ENCODE assay signal across 23 cellular contexts in the genomic region with DNA sequence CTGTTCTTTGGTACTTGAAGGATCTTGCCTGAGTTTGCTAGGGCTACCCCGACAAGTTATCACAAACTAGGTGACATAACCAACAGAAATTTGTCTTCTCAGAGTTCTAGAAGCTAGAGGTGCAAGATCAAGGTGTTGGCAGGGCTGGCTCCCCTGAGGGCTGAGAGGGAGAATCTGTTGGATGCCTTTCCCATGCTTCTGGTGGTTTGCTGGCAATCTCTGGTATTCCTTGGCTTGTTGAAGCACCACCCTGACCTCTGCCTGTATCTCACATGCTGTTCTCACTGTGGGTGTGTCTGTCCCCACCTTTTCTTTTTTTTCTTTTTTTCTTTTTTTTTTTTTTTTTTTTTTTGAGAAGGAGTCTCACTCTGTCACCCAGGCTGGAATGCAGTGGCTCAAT.
DNase-seq lines count a peak whose midpoint lies in the region; ATAC-seq and TF ChIP-seq lines count a peak whose summit lies in the region.
"Had no signal": no experiment of that assay in that cellular context is flagged by ENCODE, and none has a peak within 500 bp of the region (broad histone marks: within the 10 kb centered on the region; RNA-seq: fewer than 3 reads in every experiment).

No MANE protein-coding gene starts in this region.

- no TSS peak for BruUV-seq in PC-9 (replicated peaks; lab: Mats Ljungman, UMichigan)
- BruUV-seq in mammary epithelial cell (replicated peaks; lab: Mats Ljungman, UMichigan), result no TSS peak

- in situ Hi-C loops in mammary epithelial cell (cut with MboI; ENCODE audit: low sequenced_read_pairs in 2 of 2), result loop anchor here in 1 of 2 donors (5.0 kb wide), 1 partner anchor 33 kb away; no protein-coding TSS in a partner anchor

- no peaks in the 10 kb centered on the region for H3K9me2 ChIP-seq in PC-9 (ENCODE audit: insufficient read depth)

- peak overlapping the region; percentile 60 for H3K9ac ChIP-seq in mammary epithelial cell (ENCODE audit: insufficient read depth, low read length)
- H3K9ac ChIP-seq: BLaER1 had no signal

- H4K20me1 ChIP-seq in PC-9 (ENCODE audit: insufficient read depth) (no peaks in the 10 kb centered on the region), mammary epithelial cell (ENCODE audit: insufficient read depth, low read length) (no peaks in the 10 kb centered on the region)
- H4K20me1 ChIP-seq: BLaER1 had no signal

- TF ChIP-seq CTCF in PC-9 (conservative IDR thresholded peaks at IDR 0.05), result no peak
- TF ChIP-seq CTCF in mammary epithelial cell (conservative IDR thresholded peaks at IDR 0.05 in 1 of 2, IDR thresholded peaks at IDR 0.05 in 1 of 2; ENCODE audit: extremely low read depth in 1 of 2, insufficient read depth in 1 of 2, low read depth in 1 of 2, low read length in 2 of 2), result no peak
- TF ChIP-seq CTCF in foreskin keratinocyte (conservative IDR thresholded peaks at IDR 0.05), result peak; percentile 33
- no peak for TF ChIP-seq CTCF in vagina (IDR thresholded peaks at IDR 0.05)

- H3K36me3 ChIP-seq in PC-9 (ENCODE audit: low read depth) (peaks cover 8% of the 10 kb centered on the region; the same call in 1 of the 2 replicates), mammary epithelial cell (ENCODE audit: insufficient read depth, low read length) (no peaks in the 10 kb centered on the region), vagina (no peaks in the 10 kb centered on the region)
- H3K36me3 ChIP-seq: BLaER1, Peyer's patch had no signal

- TF ChIP-seq POLR2A in vagina (IDR thresholded peaks at IDR 0.05), result no peak

- DNase-seq in PC-9, result peak; percentile 76 to 89
- DNase-seq in mammary epithelial cell, result peak; percentile 97
- peak; percentile 94 to 96 for DNase-seq in foreskin keratinocyte
- DNase-seq in vagina (ENCODE audit: extremely low spot score in 2 of 2), result no peak
- DNase-seq in glomerular visceral epithelial cell (ENCODE audit: extremely low spot score), result no peak
- DNase-seq in stimulated activated effector memory CD8-positive, alpha-beta T cell treated with anti-CD3 and anti-CD28 coated beads, Interleukin-12 subunit alpha, Interleukin-12 subunit beta, amount 100 ng/mL, for 72 hours (ENCODE audit: low spot score in 2 of 2), result no peak
- no peak for DNase-seq in amygdala (lab: John Stamatoyannopoulos, UW)
- DNase-seq: CD4-positive, alpha-beta T cell; COR-L47; DMS79 treated with DMSO at 0.1 percent for 48 hours; H9; NCI-H1105; NCI-H146; NCI-H2029; NCI-H345; NCI-H524; NCI-H774; Peyer's patch had no signal

- H3F3A ChIP-seq in PC-9 (ENCODE audit: insufficient read depth, low read depth), result peaks cover 34% of the 10 kb centered on the region

- CTCF ChIA-PET in PC-9 (lab: Charles Lee) (interaction anchor here (0.5 kb wide), 1 partner anchor 31 kb away, joined by 4 read pairs; no protein-coding TSS in a partner anchor), mammary epithelial cell (lab: Charles Lee; ENCODE audit: low non-redundant PET) (no interaction called here)

- H3K9me3 ChIP-seq in PC-9 (ENCODE audit: insufficient read depth, low read depth), result peaks cover 4% of the 10 kb centered on the region; the same call in 1 of the 2 replicates
- no peaks in the 10 kb centered on the region for H3K9me3 ChIP-seq in mammary epithelial cell (replicated peaks; ENCODE audit: insufficient read depth, low read length)
- H3K9me3 ChIP-seq in vagina, result no peaks in the 10 kb centered on the region
- H3K9me3 ChIP-seq: BLaER1, Peyer's patch had no signal

- H3K27ac Mint-ChIP-seq in stimulated activated effector memory CD8-positive, alpha-beta T cell treated with anti-CD3 and anti-CD28 coated beads, Interleukin-12 subunit alpha, Interleukin-12 subunit beta, amount 100 ng/mL, for 72 hours, result no peak overlapping the region
- H3K27ac Mint-ChIP-seq: CD4-positive, alpha-beta T cell; H9 had no signal

- H3K36me3 Mint-ChIP-seq in stimulated activated effector memory CD8-positive, alpha-beta T cell treated with anti-CD3 and anti-CD28 coated beads, Interleukin-12 subunit alpha, Interleukin-12 subunit beta, amount 100 ng/mL, for 72 hours, result peaks cover 87% of the 10 kb centered on the region

- 0% methylated on average over 1 of the region's 1 CpG for WGBS in mammary epithelial cell (ENCODE audit: low coverage, missing lambda C conversion rate)

- intact Hi-C loops in PC-9 (cut with micrococcal nuclease; ENCODE audit: unreplicated experiment), result no loop called here
- intact Hi-C loops in mammary epithelial cell (cut with micrococcal nuclease), result loop anchor here (1.0 kb wide), 1 partner anchor 167 kb away; no protein-coding TSS in a partner anchor
- intact Hi-C loops in vagina (cut with DNase I), result loop anchor here (10.0 kb wide), 1 partner anchor 50 kb away; no protein-coding TSS in a partner anchor

- POLR2A ChIA-PET in PC-9 (lab: Charles Lee; ENCODE audit: unreplicated experiment), result interaction anchor here (0.7 kb wide), 1 partner anchor 74 kb away, joined by 15 read pairs; no protein-coding TSS in a partner anchor

- H3K27me3 ChIP-seq in PC-9 (ENCODE audit: insufficient read depth, low read depth), result no peaks in the 10 kb centered on the region
- no peaks in the 10 kb centered on the region for H3K27me3 ChIP-seq in mammary epithelial cell (ENCODE audit: insufficient read depth, low read length)
- H3K27me3 ChIP-seq in foreskin keratinocyte, result no peaks in the 10 kb centered on the region
- no peaks in the 10 kb centered on the region for H3K27me3 ChIP-seq in vagina
- H3K27me3 ChIP-seq: BLaER1, Peyer's patch had no signal

- H3K79me2 ChIP-seq in PC-9 (ENCODE audit: low read depth) (peaks cover 4% of the 10 kb centered on the region; the same call in 1 of the 2 replicates), mammary epithelial cell (ENCODE audit: insufficient read depth, low read length) (no peaks in the 10 kb centered on the region)

- dilution Hi-C loops in mammary epithelial cell (cut with HindIII; ENCODE audit: low sequenced_read_pairs), result no loop called here

- peak; percentile 23 for ATAC-seq in foreskin keratinocyte
- ATAC-seq in stimulated activated effector memory CD8-positive, alpha-beta T cell treated with anti-CD3 and anti-CD28 coated beads, Interleukin-12 subunit alpha, Interleukin-12 subunit beta, amount 100 ng/mL, for 72 hours, result no peak
- ATAC-seq: HepG2, K562, Right ventricle myocardium inferior had no signal

- peaks cover 4% of the 10 kb centered on the region for H3K9me3 Mint-ChIP-seq in stimulated activated effector memory CD8-positive, alpha-beta T cell treated with anti-CD3 and anti-CD28 coated beads, Interleukin-12 subunit alpha, Interleukin-12 subunit beta, amount 100 ng/mL, for 72 hours
- H3K9me3 Mint-ChIP-seq: CD4-positive, alpha-beta T cell; H9 had no signal

- H3K4me1 Mint-ChIP-seq in stimulated activated effector memory CD8-positive, alpha-beta T cell treated with anti-CD3 and anti-CD28 coated beads, Interleukin-12 subunit alpha, Interleukin-12 subunit beta, amount 100 ng/mL, for 72 hours, result peaks cover 70% of the 10 kb centered on the region

- peak overlapping the region; percentile 35; the same call in 1 of the 2 replicates for H3K4me2 ChIP-seq in PC-9
- H3K4me2 ChIP-seq in mammary epithelial cell (ENCODE audit: insufficient read depth, low read depth, low read length), result peak overlapping the region; percentile 27
- H3K4me2 ChIP-seq: BLaER1 had no signal

- no peak overlapping the region for H3K4me3 Mint-ChIP-seq in stimulated activated effector memory CD8-positive, alpha-beta T cell treated with anti-CD3 and anti-CD28 coated beads, Interleukin-12 subunit alpha, Interleukin-12 subunit beta, amount 100 ng/mL, for 72 hours
- H3K4me3 Mint-ChIP-seq: CD4-positive, alpha-beta T cell; H9 had no signal

- H3K4me3 ChIP-seq in PC-9 (no peak overlapping the region), mammary epithelial cell (replicated peaks in 1 of 3; ENCODE audit: insufficient read depth in 1 of 3, low read depth in 2 of 3, low read length in 3 of 3) (no peak overlapping the region), vagina (no peak overlapping the region)
- H3K4me3 ChIP-seq: BLaER1, K562, Peyer's patch had no signal

- peaks cover 47% of the 10 kb centered on the region for H3K4me1 ChIP-seq in PC-9 (replicated peaks; ENCODE audit: insufficient read depth)
- H3K4me1 ChIP-seq in mammary epithelial cell (ENCODE audit: insufficient read depth, low read length), result peaks cover 48% of the 10 kb centered on the region
- H3K4me1 ChIP-seq in foreskin keratinocyte, result peaks cover 36% of the 10 kb centered on the region
- H3K4me1 ChIP-seq in vagina, result peaks cover 24% of the 10 kb centered on the region

- no peak overlapping the region for H2AFZ ChIP-seq in PC-9
- peak overlapping the region; percentile 10 for H2AFZ ChIP-seq in mammary epithelial cell (ENCODE audit: low read depth, low read length)

- H3K27ac ChIP-seq in PC-9 (peak overlapping the region; percentile 59), mammary epithelial cell (ENCODE audit: insufficient read depth, low read depth, low read length) (peak overlapping the region; percentile 90), foreskin keratinocyte (peak overlapping the region; percentile 81), vagina (peak overlapping the region; percentile 10)
- H3K27ac ChIP-seq: BLaER1, HL-60, Peyer's patch had no signal

Comparison
In these comparisons a context has a peak if more than half of its experiments do, and no peak if none do; other contexts are left out.
1. DNase-seq: peak in PC-9 (2 of 2), mammary epithelial cell (single experiment) and foreskin keratinocyte (2 of 2); none in vagina (0 of 2), glomerular visceral epithelial cell (single experiment), stimulated activated effector memory CD8-positive, alpha-beta T cell treated with anti-CD3 and anti-CD28 coated beads, Interleukin-12 subunit alpha, Interleukin-12 subunit beta, amount 100 ng/mL, for 72 hours (0 of 2) and amygdala (0 of 56).
2. H3K27ac ChIP-seq: peak in every context shown above with its lines; median percentile 90 in mammary epithelial cell; 81 in foreskin keratinocyte; 59 in PC-9; 10 in vagina.